In genomic region chr19:810077-810855, GRCh38 we compare ENCODE assay signal across 23 cellular contexts. TPM values are rescaled to one million over a fixed set of nuclear protein-coding genes. Genes with fewer than 3 reads are reported as not detected.
DNase-seq lines count a peak whose midpoint lies in the region; ATAC-seq and TF ChIP-seq lines count a peak whose summit lies in the region.
"Had no signal": no experiment of that assay in that cellular context is flagged by ENCODE, and none has a peak within 500 bp of the region (broad histone marks: within the 10 kb centered on the region; RNA-seq: fewer than 3 reads in every experiment).

No MANE protein-coding gene starts in this region.

- WGBS in heart left ventricle, 4 donors = 79 to 85% (median 85%) methylated on average over 24 to 30 of the region's 30 CpGs

- H3K9me3 ChIP-seq in heart left ventricle (no peaks in the 10 kb centered on the region), left ventricle myocardium inferior (replicated peaks) (no peaks in the 10 kb centered on the region), upper lobe of right lung (no peaks in the 10 kb centered on the region)
- H3K9me3 ChIP-seq: BLaER1, Caco-2, heart right ventricle, sigmoid colon had no signal

- H3K27ac ChIP-seq in heart left ventricle (no peak overlapping the region), left ventricle myocardium inferior (replicated peaks) (no peak overlapping the region), upper lobe of right lung (no peak overlapping the region)
- H3K27ac ChIP-seq: BLaER1, heart right ventricle, parathyroid adenoma, sigmoid colon had no signal

- TF ChIP-seq CTCF in heart left ventricle (IDR thresholded peaks at IDR 0.05) = no peak
- no peak for TF ChIP-seq CTCF in left ventricle myocardium inferior (IDR thresholded peaks at IDR 0.05; ENCODE audit: borderline replicate concordance)
- TF ChIP-seq CTCF in upper lobe of right lung (IDR thresholded peaks at IDR 0.05) = no peak

- intact Hi-C loops in heart left ventricle (cut with DNase I) (no loop called here), left ventricle myocardium inferior (cut with micrococcal nuclease) (no loop called here), upper lobe of right lung (cut with DNase I) (no loop called here)

- no peak for ATAC-seq in heart left ventricle
- no peak for ATAC-seq in upper lobe of right lung
- no peak for ATAC-seq in GM21360 (IDR thresholded peaks at IDR 0.05; ENCODE audit: unreplicated experiment)
- ATAC-seq: activated T-helper 17 cell treated with anti-CD3 and anti-CD28 coated beads, Interleukin-2, amount 50 U/mL, for 72 hours had no signal

- H3K27me3 ChIP-seq in heart left ventricle (no peaks in the 10 kb centered on the region), left ventricle myocardium inferior (ENCODE audit: low read depth) (no peaks in the 10 kb centered on the region), upper lobe of right lung (no peaks in the 10 kb centered on the region)
- H3K27me3 ChIP-seq: BLaER1, heart right ventricle, sigmoid colon had no signal

- H3K4me1 ChIP-seq in heart left ventricle (peaks cover 0 to 9% (median 0%) of the 10 kb centered on the region in 12 donors), left ventricle myocardium inferior (peaks cover 20% of the 10 kb centered on the region), upper lobe of right lung (no peaks in the 10 kb centered on the region)
- H3K4me1 ChIP-seq: BLaER1, Caco-2, parathyroid adenoma, sigmoid colon had no signal

- DNase-seq in heart left ventricle (peak in 3 of 5 donors; percentile 18 to 67 (median 25)), left ventricle myocardium inferior (no peak), HuH-7.5 (ENCODE audit: low spot score) (peak; percentile 41), epidermal melanocyte (ENCODE audit: insufficient read length, low spot score) (peak; percentile 21), upper lobe of right lung (peak; percentile 54), germinal center (ENCODE audit: low spot score) (no peak)
- no peak for DNase-seq in stimulated activated CD4-positive, alpha-beta T cell treated with anti-CD3 and anti-CD28 coated beads, Interleukin-2, amount 100 ng/mL, for 24 hours
- DNase-seq: Caco-2; IMR-90; left colon; mesenchymal stem cell; naive B cell; NCI-H2081 treated with DMSO at 0.1 percent for 48 hours; NCI-H345; NCI-H748 treated with DMSO at 0.1 percent for 48 hours; sigmoid colon; stimulated activated CD4-positive, alpha-beta T cell treated with anti-CD3 and anti-CD28 coated beads, Interleukin-15, amount 100 ng/mL, for 24 hours had no signal

- H3K36me3 ChIP-seq in heart left ventricle (peaks cover 11 to 87% (median 77%) of the 10 kb centered on the region in 9 donors), left ventricle myocardium inferior (peaks cover 80% of the 10 kb centered on the region), upper lobe of right lung (peaks cover 70% of the 10 kb centered on the region)

- TF ChIP-seq POLR2A in heart left ventricle (IDR thresholded peaks at IDR 0.05) = no peak

- H3K4me3 ChIP-seq in heart left ventricle (no peak overlapping the region), left ventricle myocardium inferior (no peak overlapping the region), upper lobe of right lung (no peak overlapping the region)
- H3K4me3 ChIP-seq: BLaER1, heart right ventricle, sigmoid colon had no signal

RNA-seq across cellular contexts. Expression of gene PLPPR3, which starts 11.5 kb away (rescaled TPM):
- total RNA-seq in heart left ventricle (under 1 TPM in 3 of 9 donors, not detected in 6; 0.10 to 0.50 (median 0.14) TPM), left ventricle myocardium inferior (not detected), upper lobe of right lung (0.46 TPM)
- polyA plus RNA-seq in heart left ventricle = not detected
- total RNA-seq: activated T-helper 17 cell treated with anti-CD3 and anti-CD28 coated beads, Interleukin-2, amount 50 U/mL, for 72 hours; heart right ventricle; left colon; sigmoid colon had no signal
- polyA plus RNA-seq: heart right ventricle had no signal

RNA-seq across cellular contexts. Expression of gene PTBP1, which starts 13.0 kb away (rescaled TPM):
- total RNA-seq in heart left ventricle (100 to 1,000 TPM in 1 of 9 donors, 10 to 100 TPM in 8; 47.6 to 144 (median 55.6) TPM), left ventricle myocardium inferior (55.6 TPM), upper lobe of right lung (245 TPM)
- polyA plus RNA-seq in heart left ventricle = 10 to 100 TPM; 39.2 to 52.2 TPM

RNA-seq across cellular contexts. Expression of gene AZU1, which starts 17.4 kb away (rescaled TPM):
- total RNA-seq in heart left ventricle (1 to 10 TPM in 1 of 9 donors, under 1 TPM in 1, not detected in 7; 0.20 to 3.3 TPM), left ventricle myocardium inferior (not detected), upper lobe of right lung (0.75 TPM)
- polyA plus RNA-seq in heart left ventricle = under 1 TPM in 1 of 2 donors, not detected in 1; 0.11 TPM
- total RNA-seq: Caco-2, epithelial cell of proximal tubule, IMR-90, left colon had no signal

RNA-seq across cellular contexts. Expression of gene PRTN3, which starts 30.5 kb away (rescaled TPM):
- under 1 TPM in 1 of 9 donors, not detected in 8; 0.40 TPM for total RNA-seq in heart left ventricle
- polyA plus RNA-seq in heart left ventricle = under 1 TPM in 1 of 2 donors, not detected in 1; 0.11 TPM
- total RNA-seq in left ventricle myocardium inferior = not detected
- not detected for total RNA-seq in upper lobe of right lung
- total RNA-seq: activated T-helper 17 cell treated with anti-CD3 and anti-CD28 coated beads, Interleukin-2, amount 50 U/mL, for 72 hours; epithelial cell of proximal tubule; heart right ventricle; IMR-90; left colon; sigmoid colon had no signal
- polyA plus RNA-seq: IMR-90, sigmoid colon had no signal

RNA-seq across cellular contexts. Expression of gene ELANE, which starts 41.8 kb away (rescaled TPM):
- 1 to 10 TPM in 2 of 9 donors, under 1 TPM in 2, not detected in 5; 0.42 to 1.8 (median 1.3) TPM for total RNA-seq in heart left ventricle
- polyA plus RNA-seq in heart left ventricle = 1 to 10 TPM in 1 of 2 donors, under 1 TPM in 1; 0.53 to 1.4 TPM
- total RNA-seq in left ventricle myocardium inferior = 0.58 TPM
- 0.52 TPM for total RNA-seq in upper lobe of right lung
- total RNA-seq: activated T-helper 17 cell treated with anti-CD3 and anti-CD28 coated beads, Interleukin-2, amount 50 U/mL, for 72 hours; Caco-2; epithelial cell of proximal tubule; IMR-90 had no signal

Comparison
In these comparisons a context has a peak if more than half of its experiments do, and no peak if none do; other contexts are left out.
1. DNase-seq: peak in heart left ventricle (3 of 5), HuH-7.5 (single experiment), epidermal melanocyte (single experiment) and upper lobe of right lung (single experiment); none in left ventricle myocardium inferior (single experiment), germinal center (single experiment) and stimulated activated CD4-positive, alpha-beta T cell treated with anti-CD3 and anti-CD28 coated beads, Interleukin-2, amount 100 ng/mL, for 24 hours (0 of 2).